In the genomic region with DNA sequence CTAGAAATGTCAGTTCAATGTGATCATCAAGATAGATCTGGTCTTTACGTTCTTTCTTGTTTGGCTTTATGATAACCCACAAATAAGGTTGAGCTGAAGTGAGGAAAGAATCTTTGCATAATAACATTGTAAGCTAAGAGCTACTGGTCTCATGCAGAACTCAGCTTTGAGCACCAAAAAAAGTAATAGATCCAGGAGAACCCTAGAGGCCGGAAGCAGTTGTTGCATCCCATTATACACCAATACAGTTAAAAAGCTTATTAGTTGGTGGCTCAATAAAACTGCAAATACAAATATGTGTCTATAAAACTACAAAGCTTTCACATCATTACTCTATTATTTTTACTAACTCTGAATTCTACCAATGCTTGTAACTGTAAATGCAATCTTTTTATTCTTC, we compare ENCODE assay signal across 23 cellular contexts.
DNase-seq lines count a peak whose midpoint lies in the region; ATAC-seq and TF ChIP-seq lines count a peak whose summit lies in the region.
"Had no signal": no experiment of that assay in that cellular context is flagged by ENCODE, and none has a peak within 500 bp of the region (broad histone marks: within the 10 kb centered on the region; RNA-seq: fewer than 3 reads in every experiment).

No MANE protein-coding gene starts in this region.

- intact Hi-C loops in PC-3 (cut with micrococcal nuclease), result no loop called here
- intact Hi-C loops in prostate gland (cut with DNase I), result no loop called here

- no peak for ATAC-seq in PC-3
- ATAC-seq in foreskin keratinocyte, result peak; percentile 47
- ATAC-seq in GM19397 (IDR thresholded peaks at IDR 0.05; ENCODE audit: unreplicated experiment), result no peak
- ATAC-seq in HG03159 (IDR thresholded peaks at IDR 0.05; ENCODE audit: unreplicated experiment), result no peak
- ATAC-seq: upper lobe of right lung had no signal

- no peak overlapping the region for H3K9ac ChIP-seq in PC-3 (ENCODE audit: low read length)

- 90% methylated on average over 2 of the region's 2 CpGs for WGBS in prostate gland

- no peaks in the 10 kb centered on the region for H3K9me3 ChIP-seq in PC-3 (ENCODE audit: low read length)
- H3K9me3 ChIP-seq in prostate gland, result no peaks in the 10 kb centered on the region
- H3K9me3 ChIP-seq: right atrium auricular region, upper lobe of right lung had no signal

- POLR2A ChIA-PET in PC-3 (lab: Charles Lee; ENCODE audit: unreplicated experiment), result interaction anchor here (0.6 kb wide), 1 partner anchor 389 kb away, joined by 3 read pairs; a partner anchor contains a TSS

- TF ChIP-seq CTCF in PC-3 (conservative IDR thresholded peaks at IDR 0.05; ENCODE audit: low read depth, low read length) (peak; percentile 54), foreskin keratinocyte (conservative IDR thresholded peaks at IDR 0.05) (peak; percentile 38), prostate gland (IDR thresholded peaks at IDR 0.05) (no peak)

- peak; percentile 23 for DNase-seq in NCI-H748 (lab: John Stamatoyannopoulos, UW; ENCODE audit: unreplicated experiment)
- DNase-seq in NCI-H748 treated with DMSO at 0.1 percent for 48 hours (lab: John Stamatoyannopoulos, UW), result no peak
- DNase-seq in PC-3, result peak; percentile 13
- DNase-seq in foreskin keratinocyte, result no peak
- DNase-seq in prostate gland (ENCODE audit: low spot score), result no peak
- no peak for DNase-seq in NCI-H345 treated with DMSO at 0.1 percent for 48 hours (lab: John Stamatoyannopoulos, UW; ENCODE audit: unreplicated experiment)
- DNase-seq: activated B cell treated with CpG ODN at 0.5 μM for 24 hours; activated CD4-positive, alpha-beta memory T cell treated with anti-CD3 and anti-CD28 coated beads, Interleukin-2, amount 10 ng/mL, durations not matched to agents 7 days and 5 days; activated naive CD4-positive, alpha-beta T cell treated with Interleukin-2 at 50 U/mL for 16 hours; activated T-cell treated with anti-CD3 and anti-CD28 coated beads, Interleukin-2, amount 50 U/mL, for 24 hours; amygdala; effector memory CD4-positive, alpha-beta T cell; EL; head of caudate nucleus; Kasumi-1; NCI-H1048; NCI-H1930; stimulated activated CD8-positive, alpha-beta memory T cell treated with anti-CD3 and anti-CD28 coated beads, Interleukin-4, amount 100 ng/mL, for 48 hours; upper lobe of right lung had no signal

- CTCF ChIA-PET in PC-3 (lab: Charles Lee), result no interaction called here

- H4K20me1 ChIP-seq in PC-3 (ENCODE audit: low read length), result no peaks in the 10 kb centered on the region

- no peak overlapping the region for H3K4me3 ChIP-seq in PC-3 (ENCODE audit: low read length)
- no peak overlapping the region for H3K4me3 ChIP-seq in prostate gland
- H3K4me3 ChIP-seq: right atrium auricular region, SK-N-MC, upper lobe of right lung had no signal

- H3K4me1 ChIP-seq in PC-3 (ENCODE audit: insufficient read depth, low read length), result no peaks in the 10 kb centered on the region
- peaks cover 5% of the 10 kb centered on the region for H3K4me1 ChIP-seq in foreskin keratinocyte
- H3K4me1 ChIP-seq in prostate gland (replicated peaks), result no peaks in the 10 kb centered on the region
- H3K4me1 ChIP-seq: right atrium auricular region, upper lobe of right lung had no signal

- no peak overlapping the region for H2AFZ ChIP-seq in PC-3 (ENCODE audit: low read length)

- no peak for TF ChIP-seq POLR2A in prostate gland (IDR thresholded peaks at IDR 0.05)

- H3K36me3 ChIP-seq in PC-3 (ENCODE audit: low read depth, low read length), result no peaks in the 10 kb centered on the region
- H3K36me3 ChIP-seq in prostate gland, result no peaks in the 10 kb centered on the region
- H3K36me3 ChIP-seq: right atrium auricular region, upper lobe of right lung had no signal

- no peaks in the 10 kb centered on the region for H3K27me3 ChIP-seq in PC-3 (ENCODE audit: low read length)
- no peaks in the 10 kb centered on the region for H3K27me3 ChIP-seq in foreskin keratinocyte
- H3K27me3 ChIP-seq in prostate gland (replicated peaks; ENCODE audit: insufficient read depth), result no peaks in the 10 kb centered on the region
- H3K27me3 ChIP-seq: right atrium auricular region, upper lobe of right lung had no signal

- H3K4me2 ChIP-seq in PC-3 (ENCODE audit: low read length), result no peak overlapping the region

- H3F3A ChIP-seq in PC-3 (ENCODE audit: low read length, unreplicated experiment), result no peaks in the 10 kb centered on the region

- H3K9me2 ChIP-seq in PC-3 (replicated peaks; ENCODE audit: low read length), result no peaks in the 10 kb centered on the region

- H3K79me2 ChIP-seq in PC-3 (ENCODE audit: low read length), result no peaks in the 10 kb centered on the region

- H3K27ac ChIP-seq in PC-3 (ENCODE audit: low read length) (no peak overlapping the region), foreskin keratinocyte (no peak overlapping the region), prostate gland (no peak overlapping the region)
- H3K27ac ChIP-seq: right atrium auricular region, SK-N-MC, upper lobe of right lung had no signal

- no TSS peak for BruUV-seq in PC-3 (replicated peaks; lab: Mats Ljungman, UMichigan)

Comparison
In these comparisons a context has a peak if more than half of its experiments do, and no peak if none do; other contexts are left out.
1. DNase-seq: peak in NCI-H748 (single experiment) and PC-3 (single experiment); none in NCI-H748 treated with DMSO at 0.1 percent for 48 hours (single experiment), foreskin keratinocyte (0 of 2), prostate gland (single experiment) and NCI-H345 treated with DMSO at 0.1 percent for 48 hours (single experiment).
2. CTCF ChIP-seq: peak in PC-3 (single experiment) and foreskin keratinocyte (single experiment); none in prostate gland (0 of 4).